In the genomic region with DNA sequence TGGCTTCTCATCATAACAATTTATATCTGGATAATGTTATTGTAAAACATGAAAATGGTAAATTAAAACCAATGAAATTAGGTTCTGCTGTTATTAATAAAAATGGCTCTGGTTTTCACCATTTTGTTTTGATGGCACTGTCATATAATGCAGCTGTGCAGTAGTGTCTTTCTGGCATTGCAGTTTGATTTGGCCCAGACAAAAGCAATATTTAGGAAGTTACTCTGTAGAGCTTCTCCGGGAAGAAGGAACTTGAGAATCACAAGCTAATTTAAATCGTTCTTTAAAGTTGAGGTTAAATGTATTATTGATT, we compare ENCODE assay signal across 36 cellular contexts. TPM values are rescaled to one million over a fixed set of nuclear protein-coding genes. Genes with fewer than 3 reads are reported as not detected.
"Had no signal": no experiment of that assay in that cellular context is flagged by ENCODE, and none has a peak within 500 bp of the region (broad histone marks: within the 10 kb centered on the region; RNA-seq: fewer than 3 reads in every experiment).

No MANE protein-coding gene starts in this region.

- H3K9ac ChIP-seq: KMS-11 had no signal

- DNase-seq: Karpas-422, Kasumi-1, KG1, MG63, MV-4-11, NCI-H1048, NCI-H1092, NCI-H1092 treated with DMSO at 0.1 percent for 48 hours, NCI-H1105, NCI-H1105 treated with DMSO at 0.1 percent for 48 hours, NCI-H1417 treated with DMSO at 0.1 percent for 48 hours, NCI-H1436, NCI-H1436 treated with DMSO at 0.1 percent for 48 hours, NCI-H146, NCI-H1694, NCI-H1694 treated with DMSO at 0.1 percent for 48 hours, NCI-H187, NCI-H187 treated with DMSO at 0.1 percent for 48 hours, NCI-H1930, NCI-H2029, NCI-H2029 treated with DMSO at 0.1 percent for 48 hours, NCI-H2081, NCI-H2081 treated with DMSO at 0.1 percent for 48 hours, NCI-H2107, NCI-H2171, NCI-H2171 treated with DMSO at 0.1 percent for 48 hours, NCI-H2227 treated with DMSO at 0.1 percent for 48 hours, NCI-H226, NCI-H345, NCI-H446, NCI-H446 treated with DMSO at 0.1 percent for 48 hours had no signal

- H3K27me3 ChIP-seq: MG63 had no signal

- H3K27ac ChIP-seq: KMS-11 had no signal

- H3K36me3 ChIP-seq: MG63 had no signal

- H3K4me2 ChIP-seq: KMS-11 had no signal

- H3K9me3 ChIP-seq: MG63 had no signal

- H3K4me3 ChIP-seq: MG63 had no signal

RNA-seq across cellular contexts. Expression of a gene that starts 15.2 kb away (rescaled TPM):
- total RNA-seq: LHCN-M2, M059J, MCF 10A, NCI-H460 had no signal
